In the genomic region with DNA sequence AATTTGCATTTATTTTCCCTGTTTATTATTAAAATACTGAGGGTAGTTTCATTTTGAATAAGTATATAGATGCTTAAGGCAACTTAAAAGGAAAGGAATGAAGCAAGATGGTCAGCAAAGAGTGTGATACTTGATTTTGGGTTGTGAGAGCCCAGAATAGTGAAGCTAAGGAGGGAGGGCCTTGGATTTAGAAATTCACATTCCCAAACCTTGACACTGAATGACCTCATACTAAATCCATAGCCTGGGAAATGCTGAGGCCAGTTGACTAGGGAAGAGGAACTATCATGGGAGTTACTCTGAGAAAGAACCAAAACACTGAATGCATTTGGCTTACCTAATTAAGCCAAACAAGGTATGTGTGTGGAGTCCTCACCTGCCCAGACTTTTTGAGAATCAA, we compare ENCODE assay signal across 25 cellular contexts.
"Had no signal": no experiment of that assay in that cellular context is flagged by ENCODE, and none has a peak within 500 bp of the region (broad histone marks: within the 10 kb centered on the region; RNA-seq: fewer than 3 reads in every experiment).

No MANE protein-coding gene starts in this region.

- H3K4me3 Mint-ChIP-seq: dendritic cell treated with granulocyte-macrophage colony-stimulating factor and Interleukin-4, amounts not matched to agents 40 ng/mL and 50 ng/mL, for 4 days; endodermal cell; naive thymus-derived CD8-positive, alpha-beta T cell; nephron progenitor cell; stimulated activated effector memory CD8-positive, alpha-beta T cell treated with anti-CD3 and anti-CD28 coated beads, Interleukin-12 subunit alpha, Interleukin-12 subunit beta, amount 100 ng/mL, for 72 hours had no signal

- H3K36me3 ChIP-seq: colonic mucosa, ovary, sigmoid colon, thoracic aorta, transverse colon, upper lobe of right lung, uterus had no signal

- H3K36me3 Mint-ChIP-seq: naive thymus-derived CD8-positive, alpha-beta T cell; stimulated activated effector memory CD8-positive, alpha-beta T cell treated with anti-CD3 and anti-CD28 coated beads, Interleukin-12 subunit alpha, Interleukin-12 subunit beta, amount 100 ng/mL, for 72 hours had no signal

- H3K9me3 Mint-ChIP-seq: endodermal cell had no signal

- H3K4me1 ChIP-seq: colonic mucosa, psoas muscle, sigmoid colon, transverse colon, upper lobe of right lung, uterus had no signal

- H3K27ac Mint-ChIP-seq: dendritic cell treated with granulocyte-macrophage colony-stimulating factor and Interleukin-4, amounts not matched to agents 40 ng/mL and 50 ng/mL, for 4 days; endodermal cell; naive thymus-derived CD8-positive, alpha-beta T cell; nephron progenitor cell; stimulated activated effector memory CD8-positive, alpha-beta T cell treated with anti-CD3 and anti-CD28 coated beads, Interleukin-12 subunit alpha, Interleukin-12 subunit beta, amount 100 ng/mL, for 72 hours had no signal

- H3K9me3 ChIP-seq: colonic mucosa, ovary, psoas muscle, sigmoid colon, thoracic aorta, transverse colon, upper lobe of right lung, uterus had no signal

- H3K27me3 Mint-ChIP-seq: dendritic cell treated with granulocyte-macrophage colony-stimulating factor and Interleukin-4, amounts not matched to agents 40 ng/mL and 50 ng/mL, for 4 days; naive thymus-derived CD8-positive, alpha-beta T cell had no signal

- H3K27me3 ChIP-seq: colonic mucosa, ovary, sigmoid colon, transverse colon, upper lobe of right lung, uterus had no signal

- H3K27ac ChIP-seq: colonic mucosa, epithelial cell of prostate, ovary, psoas muscle, sigmoid colon, thoracic aorta, transverse colon, upper lobe of right lung, uterus had no signal

- H3K4me3 ChIP-seq: colonic mucosa, lung, ovary, psoas muscle, sigmoid colon, thoracic aorta, transverse colon, upper lobe of right lung, uterus had no signal

- DNase-seq: colonic mucosa; effector CD8-positive, alpha-beta T cell; endodermal cell; kidney; naive thymus-derived CD8-positive, alpha-beta T cell; nephron progenitor cell; nucleus accumbens; ovary; posterior cingulate gyrus; psoas muscle; right cardiac atrium; sigmoid colon; stimulated activated CD4-positive, alpha-beta T cell treated with anti-CD3 and anti-CD28 coated beads, Interleukin-2, amount 100 ng/mL, for 24 hours; stimulated activated CD4-positive, alpha-beta T cell treated with anti-CD3 and anti-CD28 coated beads, Interleukin-4, amount 100 ng/mL, for 24 hours; stimulated activated naive CD8-positive, alpha-beta T cell treated with anti-CD3 and anti-CD28 coated beads, Interleukin-15, Interleukin-2, amounts not matched to agents 100 U/mL and 50 U/mL, for 24 hours; transverse colon; upper lobe of right lung; uterus had no signal

- ATAC-seq: esophagus mucosa; left lobe of liver; naive thymus-derived CD8-positive, alpha-beta T cell; psoas muscle; right cardiac atrium; stimulated activated effector memory CD8-positive, alpha-beta T cell treated with anti-CD3 and anti-CD28 coated beads, Interleukin-12 subunit alpha, Interleukin-12 subunit beta, amount 100 ng/mL, for 72 hours; stimulated activated naive CD8-positive, alpha-beta T cell treated with anti-CD3 and anti-CD28 coated beads, Interleukin-15, Interleukin-2, amounts not matched to agents 100 U/mL and 50 U/mL, for 24 hours; upper lobe of right lung had no signal

- H3K4me1 Mint-ChIP-seq: endodermal cell; naive thymus-derived CD8-positive, alpha-beta T cell; nephron progenitor cell; stimulated activated effector memory CD8-positive, alpha-beta T cell treated with anti-CD3 and anti-CD28 coated beads, Interleukin-12 subunit alpha, Interleukin-12 subunit beta, amount 100 ng/mL, for 72 hours had no signal
